ENCODE assay signal across 8 cellular contexts in the genomic region with DNA sequence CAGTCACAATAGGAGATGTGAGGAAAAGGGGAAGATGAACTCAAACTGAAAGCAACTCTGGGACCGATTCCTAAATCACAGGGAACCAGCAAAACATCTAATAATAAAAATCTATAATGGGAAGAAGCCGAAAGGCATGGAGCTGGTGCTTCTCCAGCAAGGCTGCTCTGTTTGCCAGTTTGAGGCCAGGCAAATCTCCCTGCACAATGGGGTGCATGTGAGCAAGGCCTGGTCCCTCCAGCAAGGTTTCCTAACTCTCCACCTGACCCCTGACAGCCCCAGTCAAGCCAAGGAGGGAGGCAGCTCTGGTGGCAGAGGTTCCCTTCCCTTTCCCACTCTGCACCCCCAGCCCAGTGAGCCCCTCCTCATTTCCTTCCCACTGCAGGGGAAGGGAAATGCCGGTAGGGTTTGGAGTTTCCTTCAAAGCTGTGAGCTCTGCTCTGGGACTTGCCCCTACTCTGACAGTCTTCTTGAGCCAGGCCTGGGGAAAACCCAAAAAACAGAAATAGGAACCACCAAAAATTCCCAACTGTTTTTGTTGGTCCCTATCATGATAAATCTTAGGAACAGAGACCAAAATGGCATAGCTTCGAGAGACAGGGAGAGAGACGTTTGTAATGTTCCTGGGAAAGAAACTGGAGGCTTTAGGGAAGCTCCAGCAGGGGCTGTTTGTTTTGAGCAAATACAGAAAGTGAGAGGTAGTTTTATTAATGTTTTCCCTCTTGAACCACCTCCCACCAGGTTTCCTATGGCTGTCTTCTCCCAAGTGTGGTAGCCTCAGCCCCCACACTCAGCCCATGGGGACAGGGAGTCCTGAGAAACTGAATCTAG. TPM values are rescaled to one million over a fixed set of nuclear protein-coding genes. Genes with fewer than 3 reads are reported as not detected.
DNase-seq lines count a peak whose midpoint lies in the region; ATAC-seq and TF ChIP-seq lines count a peak whose summit lies in the region.

No MANE protein-coding gene starts in this region.

- H3K4me3 ChIP-seq in GM12865 (ENCODE audit: low read depth, low read length) = peak overlapping the region; percentile 35
- no peak overlapping the region for H3K4me3 ChIP-seq in WERI-Rb-1 (ENCODE audit: low read depth, low read length)
- H3K4me3 ChIP-seq in rectal smooth muscle tissue (ENCODE audit: low read length) = peak overlapping the region; percentile 42

- H3K36me3 ChIP-seq in WERI-Rb-1 = no peaks in the 10 kb centered on the region; the same call in 1 of the 2 replicates
- no peaks in the 10 kb centered on the region for H3K36me3 ChIP-seq in rectal smooth muscle tissue (ENCODE audit: control insufficient read depth, insufficient read depth, low read length)

- H3K9ac ChIP-seq in rectal smooth muscle tissue (ENCODE audit: low read length) = peak overlapping the region; percentile 8

- H3K9me3 ChIP-seq in WERI-Rb-1 (ENCODE audit: severe bottlenecking) = no peaks in the 10 kb centered on the region

- H3K9me3 Mint-ChIP-seq in glutamatergic neuron (ENCODE audit: unreplicated experiment) = peaks cover 23% of the 10 kb centered on the region

- peak overlapping the region; percentile 71 for H3K4me3 Mint-ChIP-seq in glutamatergic neuron (ENCODE audit: unreplicated experiment)

- peaks cover 36% of the 10 kb centered on the region for H3K4me1 ChIP-seq in rectal smooth muscle tissue (ENCODE audit: control insufficient read depth, insufficient read depth, low read length)

- peak overlapping the region; percentile 97 for H3K27ac ChIP-seq in WERI-Rb-1
- peak overlapping the region; percentile 93 for H3K27ac ChIP-seq in rectal smooth muscle tissue (ENCODE audit: low read depth, low read length)

- peaks cover 16% of the 10 kb centered on the region for H3K27me3 Mint-ChIP-seq in glutamatergic neuron (ENCODE audit: unreplicated experiment)

- peaks cover 42% of the 10 kb centered on the region for H3K4me1 Mint-ChIP-seq in glutamatergic neuron (ENCODE audit: low read depth, unreplicated experiment)

- no peaks in the 10 kb centered on the region for H3K27me3 ChIP-seq in WERI-Rb-1 (ENCODE audit: insufficient read depth, low read depth, severe bottlenecking)
- no peaks in the 10 kb centered on the region for H3K27me3 ChIP-seq in rectal smooth muscle tissue (ENCODE audit: control insufficient read depth, insufficient read depth, low read length)

- no peaks in the 10 kb centered on the region for H3K36me3 Mint-ChIP-seq in glutamatergic neuron (ENCODE audit: unreplicated experiment)

- TF ChIP-seq CTCF in GM12865 (IDR thresholded peaks at IDR 0.05; ENCODE audit: insufficient read depth, low read depth, low read length, missing control alignments) = no peak
- TF ChIP-seq CTCF in WERI-Rb-1 (IDR thresholded peaks at IDR 0.05; ENCODE audit: low read depth, low read length) = no peak
- no peak for TF ChIP-seq CTCF in glutamatergic neuron (IDR thresholded peaks at IDR 0.05; ENCODE audit: partially characterized antibody, unreplicated experiment)

- no peak for ATAC-seq in GM21576 (IDR thresholded peaks at IDR 0.05; ENCODE audit: unreplicated experiment)

- peak; percentile 29 for DNase-seq in GM12865 (ENCODE audit: low read depth)
- no peak for DNase-seq in WERI-Rb-1
- no peak for DNase-seq in glutamatergic neuron
- DNase-seq in SKM-1 treated with dmso at 0.1 percent for 144 hours (lab: John Stamatoyannopoulos, UW; ENCODE audit: unreplicated experiment) = no peak
- DNase-seq in stimulated activated CD4-positive, alpha-beta T cell treated with anti-CD3 and anti-CD28 coated beads, Interleukin-1b, Interleukin-23, amount 100 ng/mL, for 48 hours = no peak
- no peak for DNase-seq in NCI-H446 (lab: John Stamatoyannopoulos, UW)

- peak overlapping the region; percentile 100 for H3K27ac Mint-ChIP-seq in glutamatergic neuron (ENCODE audit: unreplicated experiment)

RNA-seq across cellular contexts. Expression of gene FMNL3, which starts 34.6 kb away (rescaled TPM):
- 13.7 TPM for total RNA-seq in glutamatergic neuron (ENCODE audit: unreplicated experiment)

RNA-seq across cellular contexts. Expression of gene PRPF40B, which starts 49.2 kb away (rescaled TPM):
- 26.4 TPM for total RNA-seq in glutamatergic neuron (ENCODE audit: unreplicated experiment)
